Comparison of ENCODE assay signal across 1 cellular context in the genomic region with DNA sequence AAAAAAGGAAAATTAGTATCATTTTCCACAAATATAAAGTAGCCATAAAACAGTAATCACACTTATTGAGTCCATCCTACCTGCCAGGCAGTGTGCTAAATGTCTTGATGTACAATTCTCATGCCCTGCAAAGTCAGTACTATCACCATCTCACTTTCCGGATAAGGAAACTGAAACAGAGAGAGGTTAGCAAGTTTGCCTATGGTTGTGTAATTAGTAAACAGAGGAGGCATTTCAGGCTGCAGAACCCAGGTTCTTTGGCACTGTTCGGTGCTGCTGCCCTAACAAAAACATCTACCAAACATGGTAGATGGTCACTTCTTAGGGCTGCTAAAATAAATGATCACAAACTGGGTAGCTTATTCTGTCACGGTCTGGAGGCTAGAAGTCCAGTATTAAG.
TF ChIP-seq lines count a peak whose summit lies in the region.

No MANE protein-coding gene starts in this region.

TF ChIP-seq in GM12878, 131 proteins besides CTCF, POLR2A, EP300 and RAD21 (continued from another document):
- TF ChIP-seq, protein P1, sequence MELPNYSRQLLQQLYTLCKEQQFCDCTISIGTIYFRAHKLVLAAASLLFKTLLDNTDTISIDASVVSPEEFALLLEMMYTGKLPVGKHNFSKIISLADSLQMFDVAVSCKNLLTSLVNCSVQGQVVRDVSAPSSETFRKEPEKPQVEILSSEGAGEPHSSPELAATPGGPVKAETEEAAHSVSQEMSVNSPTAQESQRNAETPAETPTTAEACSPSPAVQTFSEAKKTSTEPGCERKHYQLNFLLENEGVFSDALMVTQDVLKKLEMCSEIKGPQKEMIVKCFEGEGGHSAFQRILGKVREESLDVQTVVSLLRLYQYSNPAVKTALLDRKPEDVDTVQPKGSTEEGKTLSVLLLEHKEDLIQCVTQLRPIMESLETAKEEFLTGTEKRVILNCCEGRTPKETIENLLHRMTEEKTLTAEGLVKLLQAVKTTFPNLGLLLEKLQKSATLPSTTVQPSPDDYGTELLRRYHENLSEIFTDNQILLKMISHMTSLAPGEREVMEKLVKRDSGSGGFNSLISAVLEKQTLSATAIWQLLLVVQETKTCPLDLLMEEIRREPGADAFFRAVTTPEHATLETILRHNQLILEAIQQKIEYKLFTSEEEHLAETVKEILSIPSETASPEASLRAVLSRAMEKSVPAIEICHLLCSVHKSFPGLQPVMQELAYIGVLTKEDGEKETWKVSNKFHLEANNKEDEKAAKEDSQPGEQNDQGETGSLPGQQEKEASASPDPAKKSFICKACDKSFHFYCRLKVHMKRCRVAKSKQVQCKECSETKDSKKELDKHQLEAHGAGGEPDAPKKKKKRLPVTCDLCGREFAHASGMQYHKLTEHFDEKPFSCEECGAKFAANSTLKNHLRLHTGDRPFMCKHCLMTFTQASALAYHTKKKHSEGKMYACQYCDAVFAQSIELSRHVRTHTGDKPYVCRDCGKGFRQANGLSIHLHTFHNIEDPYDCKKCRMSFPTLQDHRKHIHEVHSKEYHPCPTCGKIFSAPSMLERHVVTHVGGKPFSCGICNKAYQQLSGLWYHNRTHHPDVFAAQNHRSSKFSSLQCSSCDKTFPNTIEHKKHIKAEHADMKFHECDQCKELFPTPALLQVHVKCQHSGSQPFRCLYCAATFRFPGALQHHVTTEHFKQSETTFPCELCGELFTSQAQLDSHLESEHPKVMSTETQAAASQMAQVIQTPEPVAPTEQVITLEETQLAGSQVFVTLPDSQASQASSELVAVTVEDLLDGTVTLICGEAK (IDR thresholded peaks at IDR 0.05; ENCODE audit: borderline replicate concordance) = no peak
TF ChIP-seq in GM12878: peak in this region for 0.
